Comparison of ENCODE assay signal across 11 cellular contexts in the genomic region with DNA sequence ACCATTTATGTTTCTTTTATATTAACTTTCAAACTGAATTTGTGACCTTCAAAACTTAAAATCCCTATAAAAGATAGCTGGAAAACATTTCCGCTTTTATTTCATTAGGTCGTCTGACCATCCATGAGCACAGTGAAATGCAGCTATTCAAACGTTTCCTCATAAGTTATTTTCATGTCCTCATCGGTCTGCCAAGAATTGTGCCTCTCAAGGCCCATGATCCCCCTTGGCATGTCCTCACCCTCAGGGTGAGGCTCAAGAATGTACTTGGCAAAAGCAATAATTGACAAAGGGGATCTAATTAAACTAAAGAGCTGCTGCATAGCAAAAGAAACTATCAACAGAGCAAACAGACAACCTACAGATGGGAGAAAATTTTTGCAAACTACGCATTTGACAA.
"Had no signal": no experiment of that assay in that cellular context is flagged by ENCODE, and none has a peak within 500 bp of the region (broad histone marks: within the 10 kb centered on the region; RNA-seq: fewer than 3 reads in every experiment).

No MANE protein-coding gene starts in this region.

- DNase-seq: activated B cell treated with CpG ODN at 0.5 μM for 24 hours; activated CD4-positive, alpha-beta T cell treated with anti-CD3 and anti-CD28 coated beads, Interleukin-2, amount 10 ng/mL, durations not matched to agents 24 days and 14 days; activated T-cell treated with anti-CD3 and anti-CD28 coated beads for 4 hours; amygdala; natural killer cell; SIG-M5; stimulated activated CD4-positive, alpha-beta T cell treated with anti-CD3 and anti-CD28 coated beads, Interleukin-4, amount 100 ng/mL, for 1 hour; stimulated activated CD8-positive, alpha-beta memory T cell treated with anti-CD3 and anti-CD28 coated beads, Interleukin-4, amount 100 ng/mL, for 48 hours; T-helper 17 cell had no signal

- ATAC-seq: natural killer cell; stimulated activated naive CD8-positive, alpha-beta T cell treated with anti-CD3 and anti-CD28 coated beads, Interleukin-15, amount 100 ng/mL, for 72 hours; T-helper 17 cell had no signal

- H3K4me3 ChIP-seq: hepatocyte had no signal

- H3K27me3 ChIP-seq: hepatocyte had no signal

- H3K27ac ChIP-seq: hepatocyte had no signal
